Comparison of ENCODE assay signal across 8 cellular contexts in the genomic region with DNA sequence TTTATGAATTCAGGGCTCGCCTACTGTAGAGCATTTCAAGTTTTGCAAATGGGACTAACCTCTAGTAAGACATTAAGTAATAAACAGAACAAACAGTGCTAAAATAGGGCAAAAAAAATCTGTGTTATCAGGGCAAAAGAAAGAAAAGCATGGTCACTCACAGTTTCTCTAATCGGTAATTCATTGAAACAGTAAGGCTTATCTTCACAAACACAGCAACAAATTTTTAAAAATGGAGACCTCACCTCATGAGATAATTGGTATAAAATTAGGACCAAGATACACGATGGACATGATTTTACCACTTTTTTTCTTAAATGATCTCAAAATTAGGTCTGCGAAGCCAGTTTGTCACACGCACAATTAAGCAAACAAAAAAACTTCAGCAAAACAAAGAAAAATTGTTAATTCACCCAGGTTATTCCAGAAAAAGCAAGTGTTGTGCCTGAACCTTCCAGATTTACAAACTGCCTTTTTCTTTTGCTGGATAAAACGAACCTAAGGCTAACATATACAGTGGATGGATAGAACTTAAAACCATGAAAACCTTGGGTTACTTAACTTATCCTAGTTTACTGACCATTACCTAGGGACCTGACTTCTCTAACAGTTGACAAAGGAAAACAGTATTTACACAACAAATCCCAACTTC. TPM values are rescaled to one million over a fixed set of nuclear protein-coding genes. Genes with fewer than 3 reads are reported as not detected.
DNase-seq lines count a peak whose midpoint lies in the region; ATAC-seq and TF ChIP-seq lines count a peak whose summit lies in the region.

No MANE protein-coding gene starts in this region.

- H3K27ac Mint-ChIP-seq in T-helper 2 cell treated with Interferon-gamma antibody and Interleukin-4, amounts not matched to agents 5 μg/mL and 100 μg/mL, for 36 hours: peak overlapping the region; percentile 97

- H3K36me3 ChIP-seq in adipocyte (ENCODE audit: control insufficient read depth, insufficient read depth, low read length, severe bottlenecking) (peaks cover 9% of the 10 kb centered on the region), suprapubic skin (peaks cover 4% of the 10 kb centered on the region)

- H3K27me3 ChIP-seq in adipocyte (replicated peaks; ENCODE audit: control insufficient read depth, insufficient read depth, low read length) (no peaks in the 10 kb centered on the region), layer of hippocampus (ENCODE audit: control insufficient read depth, insufficient read depth, low read length) (no peaks in the 10 kb centered on the region), suprapubic skin (no peaks in the 10 kb centered on the region)

- H3K27ac ChIP-seq in layer of hippocampus (ENCODE audit: low read depth, low read length) (peak overlapping the region; percentile 90), suprapubic skin (peak overlapping the region; percentile 97)

- TF ChIP-seq POLR2A in suprapubic skin (IDR thresholded peaks at IDR 0.05): no peak

- 14% methylated on average over 6 of the region's 6 CpGs for WGBS in suprapubic skin

- no peak for TF ChIP-seq EP300 in suprapubic skin (IDR thresholded peaks at IDR 0.05)

- H3K27me3 Mint-ChIP-seq in T-helper 2 cell treated with Interferon-gamma antibody and Interleukin-4, amounts not matched to agents 5 μg/mL and 100 μg/mL, for 36 hours (ENCODE audit: low read depth): no peaks in the 10 kb centered on the region

- H3K4me3 ChIP-seq in adipocyte (ENCODE audit: low read length): peak overlapping the region; percentile 91
- peak overlapping the region; percentile 91 for H3K4me3 ChIP-seq in suprapubic skin

- H3K9me3 Mint-ChIP-seq in T-helper 2 cell treated with Interferon-gamma antibody and Interleukin-4, amounts not matched to agents 5 μg/mL and 100 μg/mL, for 36 hours: no peaks in the 10 kb centered on the region

- no peak for DNase-seq in T-helper 2 cell treated with Interferon-gamma antibody and Interleukin-4, amounts not matched to agents 5 μg/mL and 100 μg/mL, for 36 hours (ENCODE audit: low spot score)
- no peak for DNase-seq in T-helper 2 cell
- DNase-seq in adipocyte (ENCODE audit: low read depth): no peak
- no peak for DNase-seq in suprapubic skin (ENCODE audit: low spot score in 2 of 2)
- DNase-seq in NCI-H1930 (lab: John Stamatoyannopoulos, UW): no peak
- DNase-seq in A172 (ENCODE audit: low spot score): no peak

- ATAC-seq in GM21737 (IDR thresholded peaks at IDR 0.05; ENCODE audit: unreplicated experiment): no peak

- H3K4me1 ChIP-seq in adipocyte (ENCODE audit: control insufficient read depth, insufficient read depth, low read length) (peaks cover 23% of the 10 kb centered on the region), suprapubic skin (peaks cover 60% of the 10 kb centered on the region)

- no peak for TF ChIP-seq CTCF in suprapubic skin (IDR thresholded peaks at IDR 0.05)

- peaks cover 73% of the 10 kb centered on the region for H3K4me1 Mint-ChIP-seq in T-helper 2 cell treated with Interferon-gamma antibody and Interleukin-4, amounts not matched to agents 5 μg/mL and 100 μg/mL, for 36 hours (ENCODE audit: low read depth)

- peaks cover 50% of the 10 kb centered on the region for H3K36me3 Mint-ChIP-seq in T-helper 2 cell treated with Interferon-gamma antibody and Interleukin-4, amounts not matched to agents 5 μg/mL and 100 μg/mL, for 36 hours (ENCODE audit: low read depth)

- peak overlapping the region; percentile 87 for H3K4me3 Mint-ChIP-seq in T-helper 2 cell treated with Interferon-gamma antibody and Interleukin-4, amounts not matched to agents 5 μg/mL and 100 μg/mL, for 36 hours

- H3K9me3 ChIP-seq in adipocyte (ENCODE audit: control insufficient read depth, low read length) (no peaks in the 10 kb centered on the region), suprapubic skin (no peaks in the 10 kb centered on the region)

- H3K9ac ChIP-seq in adipocyte (ENCODE audit: low read length): peak overlapping the region; percentile 91

RNA-seq across cellular contexts. Expression of a gene that starts 1.4 kb away (rescaled TPM):
- 100 to 1,000 TPM; 161 to 212 (median 197) TPM for total RNA-seq in suprapubic skin
- 93.3 and 123 TPM in 2 replicates for total RNA-seq in A172 (2014; rRNA removed; shearing (Covaris generic))
